22 cellular contexts compared by ENCODE assay signal in genomic region chr10:34757933-34758332, GRCh38. TPM values are rescaled to one million over a fixed set of nuclear protein-coding genes. Genes with fewer than 3 reads are reported as not detected.
DNase-seq lines count a peak whose midpoint lies in the region; ATAC-seq, FAIRE-seq and TF ChIP-seq lines count a peak whose summit lies in the region.
"Had no signal": no experiment of that assay in that cellular context is flagged by ENCODE, and none has a peak within 500 bp of the region (broad histone marks: within the 10 kb centered on the region; RNA-seq: fewer than 3 reads in every experiment).

No MANE protein-coding gene starts in this region.

- peaks cover 6% of the 10 kb centered on the region for H3K4me1 ChIP-seq in GM23338 (ENCODE audit: insufficient read depth)
- no peaks in the 10 kb centered on the region for H3K4me1 ChIP-seq in GM12878 (ENCODE audit: control insufficient read depth, insufficient read depth, low read length)
- no peaks in the 10 kb centered on the region for H3K4me1 ChIP-seq in smooth muscle cell (ENCODE audit: low read depth)
- H3K4me1 ChIP-seq in right lobe of liver: peaks cover 0 to 25% (median 8%) of the 10 kb centered on the region in 4 donors

- TF ChIP-seq RAD21 in GM12878 (IDR thresholded peaks at IDR 0.05; ENCODE audit: insufficient read depth, low read depth, low read length): no peak

- SMC1A ChIA-PET in GM12878 (lab: Charles Lee; ENCODE audit: uncharacterized antibody, unreplicated experiment): interaction anchor here (1.0 to 5.2 kb wide), 10 partner anchors 10 to 51 kb away, joined by 4 to 28 read pairs (median 6); no protein-coding TSS in a partner anchor

- no peak for ATAC-seq in GM23338
- no peak for ATAC-seq in GM12878
- no peak for ATAC-seq in GM18502 (IDR thresholded peaks at IDR 0.05; ENCODE audit: poor library complexity, unreplicated experiment)
- no peak for ATAC-seq in right lobe of liver
- ATAC-seq: natural killer cell had no signal

- no peak overlapping the region for H3K4me3 Mint-ChIP-seq in GM23338
- H3K4me3 Mint-ChIP-seq: memory B cell, natural killer cell had no signal

- no peak for TF ChIP-seq EP300 in GM12878 (IDR thresholded peaks at IDR 0.05; ENCODE audit: borderline replicate concordance in 1 of 2, control insufficient read depth in 1 of 2, low read depth in 2 of 2, low read length in 2 of 2)

- no peaks in the 10 kb centered on the region for H3K36me3 Mint-ChIP-seq in GM23338 (ENCODE audit: low read depth)
- H3K36me3 Mint-ChIP-seq: memory B cell, natural killer cell had no signal

- TF ChIP-seq CTCF in GM23338 (conservative IDR thresholded peaks at IDR 0.05; ENCODE audit: low read depth in 2 of 2) (no peak), GM12878 (IDR thresholded peaks at IDR 0.05 in 2 of 3, conservative IDR thresholded peaks at IDR 0.05 in 1 of 3; ENCODE audit: control insufficient read depth in 2 of 3, extremely low read depth in 1 of 3, insufficient read depth in 1 of 3, low read depth in 3 of 3, low read length in 3 of 3) (no peak), smooth muscle cell (IDR thresholded peaks at IDR 0.05; ENCODE audit: borderline replicate concordance, insufficient read depth, poor library complexity, severe bottlenecking) (no peak), right lobe of liver (IDR thresholded peaks at IDR 0.05) (no peak)

- POLR2A ChIA-PET in GM12878 (lab: Charles Lee): interaction anchor here (1.0 to 1.8 kb wide), 8 partner anchors 9 to 53 kb away, joined by 3 to 6 read pairs (median 4); no protein-coding TSS in a partner anchor

- H3K4me2 ChIP-seq in GM23338 (no peak overlapping the region), GM12878 (ENCODE audit: control insufficient read depth, insufficient read depth) (no peak overlapping the region), smooth muscle cell (peak overlapping the region; percentile 43)

- H3F3A ChIP-seq in GM23338 (replicated peaks; ENCODE audit: low read depth): no peaks in the 10 kb centered on the region
- H3F3A ChIP-seq in smooth muscle cell (ENCODE audit: low read depth): no peaks in the 10 kb centered on the region

- H3K4me3 ChIP-seq in GM23338 (no peak overlapping the region), GM12878 (no peak overlapping the region), smooth muscle cell (no peak overlapping the region), right lobe of liver (no peak overlapping the region)
- H3K4me3 ChIP-seq: SJCRH30, skin epidermis had no signal

- H2AFZ ChIP-seq in GM23338 (no peak overlapping the region), GM12878 (ENCODE audit: control insufficient read depth, low read depth, low read length) (no peak overlapping the region), smooth muscle cell (ENCODE audit: low read depth) (no peak overlapping the region)

- H4K20me1 ChIP-seq in GM23338 (replicated peaks; ENCODE audit: insufficient read depth): peaks cover 34% of the 10 kb centered on the region
- H4K20me1 ChIP-seq in GM12878 (ENCODE audit: control insufficient read depth, insufficient read depth): no peaks in the 10 kb centered on the region
- peaks cover 18% of the 10 kb centered on the region for H4K20me1 ChIP-seq in smooth muscle cell (ENCODE audit: low read depth)

- H3K36me3 ChIP-seq in GM23338 (ENCODE audit: insufficient read depth) (no peaks in the 10 kb centered on the region), GM12878 (ENCODE audit: control insufficient read depth in 2 of 2, insufficient read depth in 2 of 2, low read length in 1 of 2) (no peaks in the 10 kb centered on the region), smooth muscle cell (ENCODE audit: low read depth) (no peaks in the 10 kb centered on the region), right lobe of liver (no peaks in the 10 kb centered on the region)
- H3K36me3 ChIP-seq: SJCRH30 had no signal

- FAIRE-seq in GM12878 (lab: Jason Lieb, UNC): no peak
- FAIRE-seq: kidney had no signal

- DNase-seq in GM23338 (ENCODE audit: low spot score) (no peak), GM12878 (ENCODE audit: low read depth, low spot score) (no peak), fibroblast of peridontal ligament (ENCODE audit: extremely low read depth) (peak; percentile 75), smooth muscle cell (lab: John Stamatoyannopoulos, UW; ENCODE audit: unreplicated experiment) (no peak), iPS-NIHi11 (ENCODE audit: low spot score) (no peak), GM19240 (ENCODE audit: insufficient read length, low spot score) (no peak), right lobe of liver (no peak)
- DNase-seq: activated CD4-positive, alpha-beta T cell treated with anti-CD3 and anti-CD28 coated beads, Interleukin-2, amount 50 U/mL, for 4 hours; activated gamma-delta T cell treated with Interleukin-2 at 50 U/mL for 16 hours; central memory CD4-positive, alpha-beta T cell; effector CD4-positive, alpha-beta T cell; hippocampal formation; kidney; natural killer cell; NCI-H526 treated with DMSO at 0.1 percent for 48 hours; posterior cingulate gyrus; stimulated activated CD4-positive, alpha-beta T cell treated with anti-CD3 and anti-CD28 coated beads, Interleukin-4, amount 100 ng/mL, for 1 hour had no signal

- no peak overlapping the region for H3K9ac ChIP-seq in GM12878 (ENCODE audit: control insufficient read depth, insufficient read depth, low read length)
- peak overlapping the region; percentile 33 for H3K9ac ChIP-seq in smooth muscle cell (ENCODE audit: low read depth)

- H3K9me3 Mint-ChIP-seq in GM23338: no peaks in the 10 kb centered on the region
- H3K9me3 Mint-ChIP-seq: natural killer cell had no signal

- CTCF ChIA-PET in GM12878 (lab: Yijun Ruan, JAX): interaction anchor here (0.6 to 2.9 kb wide), 7 partner anchors 8 to 374 kb away, joined by 3 to 12 read pairs (median 4); no protein-coding TSS in a partner anchor

- H3K9me2 ChIP-seq in GM23338 (ENCODE audit: insufficient read depth): no peaks in the 10 kb centered on the region

- no peaks in the 10 kb centered on the region for H3K9me3 ChIP-seq in GM12878 (replicated peaks; ENCODE audit: control insufficient read depth, insufficient read depth, low read length)
- no peaks in the 10 kb centered on the region for H3K9me3 ChIP-seq in smooth muscle cell (replicated peaks; ENCODE audit: low read depth)
- H3K9me3 ChIP-seq in right lobe of liver: no peaks in the 10 kb centered on the region
- H3K9me3 ChIP-seq: SJCRH30 had no signal

- BruUV-seq in GM12878 (replicated peaks; lab: Mats Ljungman, UMichigan): TSS peak; percentile 39

- intact Hi-C loops in GM12878 (cut with micrococcal nuclease; ENCODE audit: unreplicated experiment): no loop called here
- intact Hi-C loops in right lobe of liver (cut with DNase I): no loop called here

- in situ Hi-C loops in GM12878 (cut with MboI): no loop called here

- H3K79me2 ChIP-seq in GM23338 (replicated peaks; ENCODE audit: insufficient read depth): peaks cover 99% of the 10 kb centered on the region
- H3K79me2 ChIP-seq in GM12878 (ENCODE audit: control insufficient read depth, insufficient read depth, low read length): no peaks in the 10 kb centered on the region
- H3K79me2 ChIP-seq in smooth muscle cell (ENCODE audit: low read depth): peaks cover 68% of the 10 kb centered on the region

- TF ChIP-seq POLR2A in GM12878 (IDR thresholded peaks at IDR 0.05; ENCODE audit: low read depth, low read length) (no peak), right lobe of liver (IDR thresholded peaks at IDR 0.05) (no peak)

- peaks cover 22% of the 10 kb centered on the region for H3K4me1 Mint-ChIP-seq in GM23338
- H3K4me1 Mint-ChIP-seq: memory B cell had no signal

- H3K27me3 Mint-ChIP-seq in GM23338 (ENCODE audit: insufficient read depth, low read depth, poor library complexity): no peaks in the 10 kb centered on the region

- H3K27ac Mint-ChIP-seq in GM23338: peak overlapping the region; percentile 7; the same call in 1 of the 2 replicates
- H3K27ac Mint-ChIP-seq: memory B cell, natural killer cell had no signal

- RAD21 ChIA-PET in GM12878 (lab: Charles Lee; ENCODE audit: unreplicated experiment): interaction anchor here (1.0 to 3.0 kb wide), 8 partner anchors 19 to 459 kb away, joined by 3 to 13 read pairs (median 6); no protein-coding TSS in a partner anchor

- H3K27me3 ChIP-seq in GM23338 (ENCODE audit: insufficient read depth) (no peaks in the 10 kb centered on the region), GM12878 (replicated peaks in 1 of 2; ENCODE audit: control insufficient read depth in 2 of 2, insufficient read depth in 2 of 2, low read length in 1 of 2) (no peaks in the 10 kb centered on the region), smooth muscle cell (ENCODE audit: low read depth) (no peaks in the 10 kb centered on the region), right lobe of liver (no peaks in the 10 kb centered on the region)
- H3K27me3 ChIP-seq: SJCRH30 had no signal

- no peak overlapping the region for H3K27ac ChIP-seq in GM23338 (ENCODE audit: low read depth)
- H3K27ac ChIP-seq in GM12878 (ENCODE audit: control insufficient read depth, insufficient read depth): no peak overlapping the region
- peak overlapping the region; percentile 90 for H3K27ac ChIP-seq in smooth muscle cell (ENCODE audit: low read depth)
- H3K27ac ChIP-seq in right lobe of liver: no peak overlapping the region
- H3K27ac ChIP-seq: SJCRH30 had no signal

TF ChIP-seq in GM23338, 12 proteins besides CTCF, POLR2A, EP300 and RAD21 (continues in another document):
- TF ChIP-seq POLR2AphosphoS5 (IDR thresholded peaks at IDR 0.05; ENCODE audit: low read depth): no peak

TF ChIP-seq in GM12878, 131 proteins besides CTCF, POLR2A, EP300 and RAD21 (continues in another document):
- no peak for TF ChIP-seq KAT2A (conservative IDR thresholded peaks at IDR 0.05; ENCODE audit: control insufficient read depth, low read depth, low read length)

RNA-seq across cellular contexts. Expression of gene PARD3, which starts 57.2 kb away (rescaled TPM):
- total RNA-seq in GM23338 (2014; rRNA removed; shearing (Covaris generic)): 41.7 and 51.4 TPM in 2 replicates
- polyA plus RNA-seq in GM23338 (2016; fragmentation: Nextera tagmentation; extraction: Ambion mirVana) (30.1 and 30.2 TPM in 2 replicates), GM12878 (2011; rRNA removed) (43.1 and 55.3 TPM in 2 replicates), GM12878 (2014; fragmentation: Illumina TruSeq; extraction: Trizol) (19.3 and 21.7 TPM in 2 replicates), GM12878 (2014; fragmentation: Nextera tagmentation; extraction: Ambion mirVana) (1 to 10 TPM; 6.3 to 9.6 TPM), GM12878 (2014; rRNA removed) (9.9 and 11.3 TPM in 2 replicates), GM12878 (2016; fragmentation: Nextera tagmentation; extraction: Ambion mirVana) (1 to 10 TPM; 2.6 to 3.8 TPM), smooth muscle cell (16.5 and 17.5 TPM in 2 replicates)
- total RNA-seq in GM12878 (2013; cell fraction: nucleolus; rRNA removed): 128 and 134 TPM in 2 replicates
- total RNA-seq in GM12878 (2014; rRNA removed) (16.5 and 18.8 TPM in 2 replicates), GM12878 (2014; rRNA removed; fragmentation: Illumina TruSeq; extraction: Trizol) (27.5 and 29.0 TPM in 2 replicates), GM12878 (2021) (16.6 TPM in 2 replicates), smooth muscle cell (26.0 and 29.6 TPM in 2 replicates), right lobe of liver (10 to 100 TPM; 19.1 to 27.8 (median 22.0) TPM)
- polyA plus RNA-seq in GM12878 (2011; ENCODE audit: low read depth): 3.7 TPM
- 24.3 and 28.9 TPM in 2 replicates for polyA plus RNA-seq in GM12878 (2011; cell fraction: cytosol; rRNA removed)
- 27.5 and 32.0 TPM in 2 replicates for polyA plus RNA-seq in GM12878 (2011; cell fraction: nucleus; rRNA removed)
- polyA plus RNA-seq in GM12878 (2012): 4.7 and 6.1 TPM in 2 replicates
- polyA minus RNA-seq in GM12878 (2011; rRNA and poly(A)+ RNA removed): 96.4 TPM in 2 replicates
- polyA minus RNA-seq in GM12878 (2011; cell fraction: cytosol; rRNA and poly(A)+ RNA removed): 17.6 and 22.9 TPM in 2 replicates
- 71.0 and 84.8 TPM in 2 replicates for polyA minus RNA-seq in GM12878 (2011; cell fraction: nucleus; rRNA and poly(A)+ RNA removed)
- total RNA-seq: OCI-LY7 had no signal
